ENCODE assay signal across 1 cellular context in the genomic region with DNA sequence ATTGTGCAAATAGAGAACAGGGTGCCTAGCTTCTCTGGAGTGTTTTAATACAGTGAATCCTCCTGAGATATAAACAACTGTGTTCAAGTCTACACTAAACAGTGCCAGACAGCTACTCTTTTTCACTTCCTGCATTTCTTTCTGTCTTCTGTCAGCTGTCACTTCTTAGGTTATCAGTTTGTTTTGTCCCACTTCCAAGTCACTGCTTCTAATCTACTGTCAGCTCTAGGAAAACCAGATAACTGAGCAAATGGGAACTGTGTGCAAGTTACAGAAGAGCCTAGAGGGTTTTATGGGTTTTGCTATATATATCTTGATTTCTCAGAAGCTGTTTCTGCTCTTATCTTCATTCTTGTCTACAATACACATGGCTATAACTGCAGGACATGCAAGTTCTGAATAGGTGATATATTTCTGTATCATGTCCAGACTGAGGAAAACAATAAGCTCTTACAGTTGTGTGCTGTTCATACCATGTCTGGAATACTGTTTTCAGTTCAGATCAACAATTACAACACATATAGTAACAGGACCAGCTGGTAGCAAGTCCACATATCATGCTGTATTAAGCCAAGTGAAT.
TF ChIP-seq lines count a peak whose summit lies in the region.

No MANE protein-coding gene starts in this region.

TF ChIP-seq in K562, 482 proteins besides CTCF, POLR2A, EP300 and RAD21 (continued from another document):
- TF ChIP-seq, protein P1, sequence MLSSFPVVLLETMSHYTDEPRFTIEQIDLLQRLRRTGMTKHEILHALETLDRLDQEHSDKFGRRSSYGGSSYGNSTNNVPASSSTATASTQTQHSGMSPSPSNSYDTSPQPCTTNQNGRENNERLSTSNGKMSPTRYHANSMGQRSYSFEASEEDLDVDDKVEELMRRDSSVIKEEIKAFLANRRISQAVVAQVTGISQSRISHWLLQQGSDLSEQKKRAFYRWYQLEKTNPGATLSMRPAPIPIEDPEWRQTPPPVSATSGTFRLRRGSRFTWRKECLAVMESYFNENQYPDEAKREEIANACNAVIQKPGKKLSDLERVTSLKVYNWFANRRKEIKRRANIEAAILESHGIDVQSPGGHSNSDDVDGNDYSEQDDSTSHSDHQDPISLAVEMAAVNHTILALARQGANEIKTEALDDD (IDR thresholded peaks at IDR 0.05), result peak; percentile 85
- TF ChIP-seq, protein P2, sequence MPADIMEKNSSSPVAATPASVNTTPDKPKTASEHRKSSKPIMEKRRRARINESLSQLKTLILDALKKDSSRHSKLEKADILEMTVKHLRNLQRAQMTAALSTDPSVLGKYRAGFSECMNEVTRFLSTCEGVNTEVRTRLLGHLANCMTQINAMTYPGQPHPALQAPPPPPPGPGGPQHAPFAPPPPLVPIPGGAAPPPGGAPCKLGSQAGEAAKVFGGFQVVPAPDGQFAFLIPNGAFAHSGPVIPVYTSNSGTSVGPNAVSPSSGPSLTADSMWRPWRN (IDR thresholded peaks at IDR 0.05; ENCODE audit: low read depth), result peak; percentile 72; the same call in 1 of the 2 replicates
- TF ChIP-seq SIRT6 (IDR thresholded peaks at IDR 0.05; ENCODE audit: low read depth, low read length) (no peak), DACH1 (IDR thresholded peaks at IDR 0.05; ENCODE audit: partially characterized antibody) (no peak), CBFA2T2 (conservative IDR thresholded peaks at IDR 0.05) (peak; percentile 81), NBN (IDR thresholded peaks at IDR 0.05; ENCODE audit: low read depth) (peak; percentile 53; the same call in 1 of the 2 replicates), PTTG1 (tag; IDR thresholded peaks at IDR 0.05; ENCODE audit: low read depth) (no peak), MTA3 (IDR thresholded peaks at IDR 0.05; ENCODE audit: borderline replicate concordance) (0 out of 2 replicates have a peak, but pooled peaks have one; percentile 34), ATF1 (CRISPR knock-in tag; IDR thresholded peaks at IDR 0.05) (no peak), ATF1 (tag; IDR thresholded peaks at IDR 0.05) (peak; percentile 30; the same call in 1 of the 2 replicates), HDAC1 (IDR thresholded peaks at IDR 0.05) (peak in 1 of 2 experiments; percentile 76; a peak in 2 of 4 replicates), POU5F1 (IDR thresholded peaks at IDR 0.05; ENCODE audit: borderline replicate concordance, low read depth, low read length, partially characterized antibody) (no peak), ZFP1 (CRISPR knock-in tag; IDR thresholded peaks at IDR 0.05) (no peak), NCOA4 (IDR thresholded peaks at IDR 0.05; ENCODE audit: partially characterized antibody) (no peak), ESRRA (IDR thresholded peaks at IDR 0.05; ENCODE audit: borderline replicate concordance, low read depth) (peak; percentile 45; the same call in 1 of the 2 replicates), MTA2 (IDR thresholded peaks at IDR 0.05; ENCODE audit: low read depth) (peak; percentile 61), RFX7 (CRISPR knock-in tag; IDR thresholded peaks at IDR 0.05) (no peak)
- TF ChIP-seq, protein P3, sequence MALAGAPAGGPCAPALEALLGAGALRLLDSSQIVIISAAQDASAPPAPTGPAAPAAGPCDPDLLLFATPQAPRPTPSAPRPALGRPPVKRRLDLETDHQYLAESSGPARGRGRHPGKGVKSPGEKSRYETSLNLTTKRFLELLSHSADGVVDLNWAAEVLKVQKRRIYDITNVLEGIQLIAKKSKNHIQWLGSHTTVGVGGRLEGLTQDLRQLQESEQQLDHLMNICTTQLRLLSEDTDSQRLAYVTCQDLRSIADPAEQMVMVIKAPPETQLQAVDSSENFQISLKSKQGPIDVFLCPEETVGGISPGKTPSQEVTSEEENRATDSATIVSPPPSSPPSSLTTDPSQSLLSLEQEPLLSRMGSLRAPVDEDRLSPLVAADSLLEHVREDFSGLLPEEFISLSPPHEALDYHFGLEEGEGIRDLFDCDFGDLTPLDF (CRISPR knock-in tag; IDR thresholded peaks at IDR 0.05), result no peak
- TF ChIP-seq, protein P4, sequence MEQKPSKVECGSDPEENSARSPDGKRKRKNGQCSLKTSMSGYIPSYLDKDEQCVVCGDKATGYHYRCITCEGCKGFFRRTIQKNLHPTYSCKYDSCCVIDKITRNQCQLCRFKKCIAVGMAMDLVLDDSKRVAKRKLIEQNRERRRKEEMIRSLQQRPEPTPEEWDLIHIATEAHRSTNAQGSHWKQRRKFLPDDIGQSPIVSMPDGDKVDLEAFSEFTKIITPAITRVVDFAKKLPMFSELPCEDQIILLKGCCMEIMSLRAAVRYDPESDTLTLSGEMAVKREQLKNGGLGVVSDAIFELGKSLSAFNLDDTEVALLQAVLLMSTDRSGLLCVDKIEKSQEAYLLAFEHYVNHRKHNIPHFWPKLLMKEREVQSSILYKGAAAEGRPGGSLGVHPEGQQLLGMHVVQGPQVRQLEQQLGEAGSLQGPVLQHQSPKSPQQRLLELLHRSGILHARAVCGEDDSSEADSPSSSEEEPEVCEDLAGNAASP (IDR thresholded peaks at IDR 0.05), result no peak
- TF ChIP-seq, protein P5, sequence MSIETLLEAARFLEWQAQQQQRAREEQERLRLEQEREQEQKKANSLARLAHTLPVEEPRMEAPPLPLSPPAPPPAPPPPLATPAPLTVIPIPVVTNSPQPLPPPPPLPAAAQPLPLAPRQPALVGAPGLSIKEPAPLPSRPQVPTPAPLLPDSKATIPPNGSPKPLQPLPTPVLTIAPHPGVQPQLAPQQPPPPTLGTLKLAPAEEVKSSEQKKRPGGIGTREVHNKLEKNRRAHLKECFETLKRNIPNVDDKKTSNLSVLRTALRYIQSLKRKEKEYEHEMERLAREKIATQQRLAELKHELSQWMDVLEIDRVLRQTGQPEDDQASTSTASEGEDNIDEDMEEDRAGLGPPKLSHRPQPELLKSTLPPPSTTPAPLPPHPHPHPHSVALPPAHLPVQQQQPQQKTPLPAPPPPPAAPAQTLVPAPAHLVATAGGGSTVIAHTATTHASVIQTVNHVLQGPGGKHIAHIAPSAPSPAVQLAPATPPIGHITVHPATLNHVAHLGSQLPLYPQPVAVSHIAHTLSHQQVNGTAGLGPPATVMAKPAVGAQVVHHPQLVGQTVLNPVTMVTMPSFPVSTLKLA (conservative IDR thresholded peaks at IDR 0.05), result peak; percentile 50 to 72; a peak in 3 of 4 replicates
- TF ChIP-seq, protein P6, sequence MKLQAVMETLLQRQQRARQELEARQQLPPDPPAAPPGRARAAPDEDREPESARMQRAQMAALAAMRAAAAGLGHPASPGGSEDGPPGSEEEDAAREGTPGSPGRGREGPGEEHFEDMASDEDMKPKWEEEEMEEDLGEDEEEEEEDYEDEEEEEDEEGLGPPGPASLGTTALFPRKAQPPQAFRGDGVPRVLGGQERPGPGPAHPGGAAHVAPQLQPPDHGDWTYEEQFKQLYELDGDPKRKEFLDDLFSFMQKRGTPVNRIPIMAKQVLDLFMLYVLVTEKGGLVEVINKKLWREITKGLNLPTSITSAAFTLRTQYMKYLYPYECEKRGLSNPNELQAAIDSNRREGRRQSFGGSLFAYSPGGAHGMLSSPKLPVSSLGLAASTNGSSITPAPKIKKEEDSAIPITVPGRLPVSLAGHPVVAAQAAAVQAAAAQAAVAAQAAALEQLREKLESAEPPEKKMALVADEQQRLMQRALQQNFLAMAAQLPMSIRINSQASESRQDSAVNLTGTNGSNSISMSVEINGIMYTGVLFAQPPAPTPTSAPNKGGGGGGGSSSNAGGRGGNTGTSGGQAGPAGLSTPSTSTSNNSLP (IDR thresholded peaks at IDR 0.05; ENCODE audit: borderline replicate concordance, low read depth, low read length), result peak; percentile 57; the same call in 1 of the 2 replicates
